11 cellular contexts compared by ENCODE assay signal in the genomic region with DNA sequence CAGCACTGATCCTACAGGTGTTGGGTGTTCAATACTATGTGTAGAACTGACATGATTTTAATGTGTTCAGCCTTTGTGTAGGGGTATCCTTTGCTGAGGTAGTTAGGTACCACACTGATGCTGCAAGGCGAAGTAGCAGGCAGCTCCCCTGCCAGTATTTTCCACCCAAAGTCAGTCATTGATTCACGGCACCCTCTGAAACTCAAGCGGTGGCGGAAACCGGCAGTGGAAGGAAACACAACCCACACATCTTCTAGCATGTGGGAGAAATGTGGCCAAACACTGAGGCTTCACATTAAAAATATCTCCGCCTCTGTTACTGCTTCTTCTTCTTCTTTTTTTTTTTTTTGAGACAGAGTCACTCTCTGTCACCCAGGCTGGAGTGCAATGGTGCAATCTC.
DNase-seq lines count a peak whose midpoint lies in the region; ATAC-seq and TF ChIP-seq lines count a peak whose summit lies in the region.
"Had no signal": no experiment of that assay in that cellular context is flagged by ENCODE, and none has a peak within 500 bp of the region (broad histone marks: within the 10 kb centered on the region; RNA-seq: fewer than 3 reads in every experiment).

No MANE protein-coding gene starts in this region.

- TF ChIP-seq POLR2A in heart left ventricle (IDR thresholded peaks at IDR 0.05), result no peak

- H3K27me3 Mint-ChIP-seq in CD8-positive, alpha-beta T cell (ENCODE audit: low read depth), result peaks cover 2% of the 10 kb centered on the region
- H3K27me3 Mint-ChIP-seq: dendritic cell treated with granulocyte-macrophage colony-stimulating factor and Interleukin-4, amounts not matched to agents 40 ng/mL and 50 ng/mL, for 4 days had no signal

- intact Hi-C loops in CD8-positive, alpha-beta T cell (cut with DNase I, micrococcal nuclease), result no loop called here
- intact Hi-C loops in heart left ventricle (cut with DNase I), result no loop called here

- no peak for TF ChIP-seq CTCF in CD8-positive, alpha-beta T cell (IDR thresholded peaks at IDR 0.05)
- TF ChIP-seq CTCF in heart left ventricle (IDR thresholded peaks at IDR 0.05), result no peak

- POLR2A ChIA-PET in CD8-positive, alpha-beta T cell (lab: Charles Lee), result no interaction called here

- no peak overlapping the region for H3K4me3 ChIP-seq in CD8-positive, alpha-beta T cell (ENCODE audit: low read depth, low read length)
- no peak overlapping the region for H3K4me3 ChIP-seq in heart left ventricle

- peaks cover 11% of the 10 kb centered on the region for H3K4me1 ChIP-seq in CD8-positive, alpha-beta T cell (ENCODE audit: insufficient read depth, low read length)
- no peaks in the 10 kb centered on the region for H3K4me1 ChIP-seq in heart left ventricle

- H3K36me3 ChIP-seq in CD8-positive, alpha-beta T cell (ENCODE audit: insufficient read depth, low read length), result no peaks in the 10 kb centered on the region
- H3K36me3 ChIP-seq in heart left ventricle, result no peaks in the 10 kb centered on the region

- ATAC-seq in CD8-positive, alpha-beta T cell, result peak; percentile 38
- ATAC-seq in HG02884 (IDR thresholded peaks at IDR 0.05; ENCODE audit: unreplicated experiment) (peak; percentile 96), heart left ventricle (no peak), GM18858 (IDR thresholded peaks at IDR 0.05; ENCODE audit: unreplicated experiment) (no peak)

- H3K27ac Mint-ChIP-seq in CD8-positive, alpha-beta T cell, result no peak overlapping the region
- H3K27ac Mint-ChIP-seq: dendritic cell treated with granulocyte-macrophage colony-stimulating factor and Interleukin-4, amounts not matched to agents 40 ng/mL and 50 ng/mL, for 4 days had no signal

- peaks cover 16% of the 10 kb centered on the region for H3K4me1 Mint-ChIP-seq in CD8-positive, alpha-beta T cell (ENCODE audit: low read depth)

- no peaks in the 10 kb centered on the region for H3K36me3 Mint-ChIP-seq in CD8-positive, alpha-beta T cell

- 91 to 94% (median 92%) methylated on average over 6 of the region's 6 CpGs for WGBS in heart left ventricle, 4 donors

- no peaks in the 10 kb centered on the region for H3K27me3 ChIP-seq in CD8-positive, alpha-beta T cell (ENCODE audit: insufficient read depth, low read length)
- H3K27me3 ChIP-seq in heart left ventricle, result peaks cover 0 to 3% (median 0%) of the 10 kb centered on the region in 9 donors

- no peaks in the 10 kb centered on the region for H3K9me3 ChIP-seq in CD8-positive, alpha-beta T cell (ENCODE audit: low read length)
- H3K9me3 ChIP-seq in heart left ventricle, result peaks cover 0 to 6% (median 0%) of the 10 kb centered on the region in 12 donors

- peak in 1 of 7 experiments; percentile 3 for DNase-seq in CD8-positive, alpha-beta T cell
- DNase-seq in activated CD8-positive, alpha-beta memory T cell treated with anti-CD3 and anti-CD28 coated beads, Interleukin-2, amount 50 U/mL, for 48 hours, result peak; percentile 69
- peak; percentile 41 to 50 (median 46) for DNase-seq in stimulated activated CD4-positive, alpha-beta T cell treated with anti-CD3 and anti-CD28 coated beads, Interleukin-12 subunit alpha, Interleukin-12 subunit beta, amount 100 ng/mL, for 48 hours (ENCODE audit: low read depth in 2 of 3, low spot score in 1 of 3)
- DNase-seq in cerebellum (ENCODE audit: low spot score) (no peak), heart left ventricle (no peak), hepatic stellate cell (ENCODE audit: low spot score) (no peak)
- DNase-seq: AML-193 had no signal

- H3K4me3 Mint-ChIP-seq in CD8-positive, alpha-beta T cell, result no peak overlapping the region
- H3K4me3 Mint-ChIP-seq: dendritic cell treated with granulocyte-macrophage colony-stimulating factor and Interleukin-4, amounts not matched to agents 40 ng/mL and 50 ng/mL, for 4 days had no signal

- CTCF ChIA-PET in CD8-positive, alpha-beta T cell (lab: Charles Lee), result no interaction called here

- H3K27ac ChIP-seq in CD8-positive, alpha-beta T cell (ENCODE audit: low read depth, low read length), result no peak overlapping the region
- no peak overlapping the region for H3K27ac ChIP-seq in heart left ventricle
- H3K27ac ChIP-seq: VCaP had no signal

- H3K9me3 Mint-ChIP-seq in CD8-positive, alpha-beta T cell, result peaks cover 10% of the 10 kb centered on the region

Comparison
In these comparisons a context has a peak if more than half of its experiments do, and no peak if none do; other contexts are left out.
1. ATAC-seq: peak in CD8-positive, alpha-beta T cell (single experiment) and HG02884 (single experiment); none in heart left ventricle (0 of 4) and GM18858 (single experiment).
2. DNase-seq: peak in activated CD8-positive, alpha-beta memory T cell treated with anti-CD3 and anti-CD28 coated beads, Interleukin-2, amount 50 U/mL, for 48 hours (single experiment) and stimulated activated CD4-positive, alpha-beta T cell treated with anti-CD3 and anti-CD28 coated beads, Interleukin-12 subunit alpha, Interleukin-12 subunit beta, amount 100 ng/mL, for 48 hours (3 of 3); none in cerebellum (single experiment), heart left ventricle (0 of 5) and hepatic stellate cell (single experiment).